In the genomic region with DNA sequence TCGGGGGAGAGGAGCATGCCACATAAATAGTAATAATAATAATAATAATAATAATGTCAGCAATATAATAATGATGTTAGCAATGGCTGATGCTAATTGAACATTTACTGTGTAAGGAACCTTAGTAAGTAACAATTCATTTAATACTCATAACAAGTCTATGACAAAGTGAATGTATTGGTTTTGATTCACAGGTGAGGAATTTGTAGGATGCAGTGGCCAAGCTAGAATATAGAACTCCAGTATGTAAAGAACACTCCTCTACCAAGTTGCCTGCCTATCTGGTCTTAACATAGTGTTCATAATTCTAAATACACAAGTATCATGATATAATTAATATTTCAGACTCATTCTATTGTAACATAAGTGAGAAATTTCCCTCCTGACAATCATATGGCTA, we compare ENCODE assay signal across 26 cellular contexts.
"Had no signal": no experiment of that assay in that cellular context is flagged by ENCODE, and none has a peak within 500 bp of the region (broad histone marks: within the 10 kb centered on the region; RNA-seq: fewer than 3 reads in every experiment).

No MANE protein-coding gene starts in this region.

- H3K4me1 Mint-ChIP-seq: activated CD4-positive, alpha-beta T cell treated with anti-CD3 and anti-CD28 coated beads, Interleukin-2, amount 10 ng/mL, durations not matched to agents 24 days and 14 days; activated CD8-positive, alpha-beta memory T cell treated with anti-CD3 and anti-CD28 coated beads, Interleukin-2, amount 10 ng/mL, durations not matched to agents 7 days and 5 days; activated naive CD8-positive, alpha-beta T cell treated with anti-CD3 and anti-CD28 coated beads, Interleukin-2, amount 50 U/mL, for 24 hours; T-helper 17 cell had no signal

- H3K36me3 Mint-ChIP-seq: activated CD8-positive, alpha-beta memory T cell treated with anti-CD3 and anti-CD28 coated beads, Interleukin-2, amount 10 ng/mL, durations not matched to agents 7 days and 5 days; activated naive CD4-positive, alpha-beta T cell treated with anti-CD3 and anti-CD28 coated beads, Interleukin-2, amount 50 U/mL, for 72 hours; WTC11 had no signal

- H3K4me3 Mint-ChIP-seq: activated CD4-positive, alpha-beta T cell treated with anti-CD3 and anti-CD28 coated beads, Interleukin-2, amount 10 ng/mL, durations not matched to agents 24 days and 14 days; activated CD8-positive, alpha-beta memory T cell treated with anti-CD3 and anti-CD28 coated beads, Interleukin-2, amount 10 ng/mL, durations not matched to agents 7 days and 5 days; activated naive CD8-positive, alpha-beta T cell treated with anti-CD3 and anti-CD28 coated beads, Interleukin-2, amount 50 U/mL, for 24 hours; activated T-cell treated with anti-CD3 and anti-CD28 coated beads, Interleukin-2, amount 50 U/mL, for 24 hours; brain; T-helper 17 cell; WTC11 had no signal

- H3K27ac Mint-ChIP-seq: activated CD4-positive, alpha-beta T cell treated with anti-CD3 and anti-CD28 coated beads, Interleukin-2, amount 10 ng/mL, durations not matched to agents 24 days and 14 days; activated CD8-positive, alpha-beta memory T cell treated with anti-CD3 and anti-CD28 coated beads, Interleukin-2, amount 10 ng/mL, durations not matched to agents 7 days and 5 days; activated naive CD4-positive, alpha-beta T cell treated with anti-CD3 and anti-CD28 coated beads, Interleukin-2, amount 50 U/mL, for 72 hours; activated naive CD8-positive, alpha-beta T cell treated with anti-CD3 and anti-CD28 coated beads, Interleukin-2, amount 50 U/mL, for 24 hours; activated T-cell treated with anti-CD3 and anti-CD28 coated beads, Interleukin-2, amount 50 U/mL, for 24 hours; brain; T-helper 17 cell; WTC11 had no signal

- H3K4me1 ChIP-seq: ascending aorta had no signal

- H3K4me3 ChIP-seq: ascending aorta, MG63, PC-9 had no signal

- H2AFZ ChIP-seq: PC-9 had no signal

- H3K27ac ChIP-seq: ascending aorta, KMS-11, PC-9 had no signal

- H3K9me3 Mint-ChIP-seq: brain, WTC11 had no signal

- H3K9me3 ChIP-seq: ascending aorta, MG63 had no signal

- H3K4me2 ChIP-seq: KMS-11, PC-9 had no signal

- ATAC-seq: activated CD8-positive, alpha-beta memory T cell treated with anti-CD3 and anti-CD28 coated beads, Interleukin-2, amount 10 ng/mL, durations not matched to agents 7 days and 5 days; activated naive CD4-positive, alpha-beta T cell treated with anti-CD3 and anti-CD28 coated beads, Interleukin-2, amount 50 U/mL, for 72 hours; activated naive CD8-positive, alpha-beta T cell treated with anti-CD3 and anti-CD28 coated beads, Interleukin-2, amount 50 U/mL, for 24 hours; T-helper 17 cell; WTC11 had no signal

- H3K27me3 ChIP-seq: ascending aorta, MG63 had no signal

- H3K9ac ChIP-seq: KMS-11 had no signal

- H3K27me3 Mint-ChIP-seq: activated CD4-positive, alpha-beta T cell treated with anti-CD3 and anti-CD28 coated beads, Interleukin-2, amount 10 ng/mL, durations not matched to agents 24 days and 14 days; activated CD8-positive, alpha-beta memory T cell treated with anti-CD3 and anti-CD28 coated beads, Interleukin-2, amount 10 ng/mL, durations not matched to agents 7 days and 5 days; activated naive CD8-positive, alpha-beta T cell treated with anti-CD3 and anti-CD28 coated beads, Interleukin-2, amount 50 U/mL, for 24 hours; activated T-cell treated with anti-CD3 and anti-CD28 coated beads, Interleukin-2, amount 50 U/mL, for 24 hours; brain; T-helper 17 cell had no signal

- DNase-seq: activated CD4-positive, alpha-beta T cell treated with anti-CD3 and anti-CD28 coated beads, Interleukin-2, amount 10 ng/mL, durations not matched to agents 24 days and 14 days; activated CD4-positive, alpha-beta T cell treated with anti-CD3 and anti-CD28 coated beads, Interleukin-2, amount 50 U/mL, for 48 hours; activated CD4-positive, CD25-positive, alpha-beta regulatory T cell treated with anti-CD3 and anti-CD28 coated beads, Interleukin-2, amount 50 U/mL, for 72 hours; activated CD8-positive, alpha-beta memory T cell treated with anti-CD3 and anti-CD28 coated beads, Interleukin-2, amount 10 ng/mL, durations not matched to agents 7 days and 5 days; activated effector memory CD4-positive, alpha-beta T cell treated with anti-CD3 and anti-CD28 coated beads, Interleukin-2, amount 50 U/mL, for 16 hours; activated naive CD4-positive, alpha-beta T cell treated with Interleukin-2 at 50 U/mL for 16 hours; activated naive CD8-positive, alpha-beta T cell treated with anti-CD3 and anti-CD28 coated beads, Interleukin-2, amount 50 U/mL, for 24 hours; activated T-cell treated with anti-CD3 and anti-CD28 coated beads, Interleukin-2, amount 50 U/mL, for 24 hours; amniotic stem cell; cerebellar nuclear complex; MG63; NCI-H1105; NCI-H1436; NCI-H1694 treated with DMSO at 0.1 percent for 48 hours; NCI-H2081; NCI-H446; NCI-H524; PC-9; SIG-M5; T-helper 17 cell; T-helper 9 cell had no signal

- H3K36me3 ChIP-seq: ascending aorta, MG63 had no signal
